ENCODE assay signal across 8 cellular contexts in the genomic region with DNA sequence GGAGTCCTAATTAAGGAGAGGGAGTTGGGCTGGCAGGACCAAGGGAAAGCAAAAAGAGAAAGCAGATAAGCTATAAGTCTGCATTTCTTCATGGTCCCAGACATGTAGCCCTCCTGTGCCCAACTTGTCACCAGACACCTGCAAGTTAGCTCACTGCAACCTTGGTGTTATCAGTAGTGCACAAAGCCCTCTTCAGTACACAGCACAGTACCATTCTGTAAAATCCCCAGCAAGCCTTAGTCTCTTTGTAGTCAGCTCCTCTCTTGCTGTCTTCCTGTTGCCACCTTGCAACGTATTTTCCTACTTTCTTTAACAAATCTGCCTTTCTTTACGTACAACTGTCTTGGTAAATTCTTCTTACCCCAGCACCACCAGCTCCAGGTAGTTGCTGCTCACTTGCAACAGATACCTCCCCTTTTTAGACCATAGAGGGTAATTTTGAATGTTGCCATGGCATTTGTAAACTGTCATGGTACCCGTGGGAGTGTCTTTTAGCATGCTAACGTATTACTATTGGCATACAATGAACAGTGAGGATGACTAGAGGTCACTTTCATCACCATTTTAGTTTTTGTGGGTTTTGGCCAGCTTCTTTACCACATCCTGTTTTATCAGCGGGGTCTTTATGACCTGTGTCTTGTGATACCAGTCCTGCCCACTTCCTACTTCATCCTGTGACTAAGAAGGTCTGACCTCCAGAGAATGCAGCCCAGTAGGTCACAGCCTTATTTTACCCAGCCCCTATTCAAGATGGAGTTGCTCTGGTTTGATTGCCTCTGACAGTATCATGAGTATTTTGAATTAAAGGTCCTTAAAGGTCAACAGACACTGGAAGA. TPM values are rescaled to one million over a fixed set of nuclear protein-coding genes. Genes with fewer than 3 reads are reported as not detected.
A peak's percentile ranks its signal among the peaks of the same experiment; 100 is the strongest.
DNase-seq lines count a peak whose midpoint lies in the region; ATAC-seq, FAIRE-seq and TF ChIP-seq lines count a peak whose summit lies in the region.

No MANE protein-coding gene starts in this region.

- intact Hi-C loops in CD8-positive, alpha-beta T cell (cut with DNase I, micrococcal nuclease), result no loop called here
- intact Hi-C loops in prostate gland (cut with DNase I), result no loop called here

- WGBS in prostate gland, result 57% methylated on average over 5 of the region's 5 CpGs

- TF ChIP-seq CTCF in CD8-positive, alpha-beta T cell (IDR thresholded peaks at IDR 0.05), result no peak
- TF ChIP-seq CTCF in brain (conservative IDR thresholded peaks at IDR 0.05) (no peak), prostate gland (IDR thresholded peaks at IDR 0.05) (no peak), chondrocyte (IDR thresholded peaks at IDR 0.05) (no peak), D721Med (IDR thresholded peaks at IDR 0.05; ENCODE audit: insufficient read depth, missing control alignments) (no peak)

- no peaks in the 10 kb centered on the region for H3K4me1 ChIP-seq in CD8-positive, alpha-beta T cell (ENCODE audit: insufficient read depth, low read length)
- no peaks in the 10 kb centered on the region for H3K4me1 ChIP-seq in prostate gland (replicated peaks)

- no peaks in the 10 kb centered on the region for H3K36me3 ChIP-seq in CD8-positive, alpha-beta T cell (ENCODE audit: insufficient read depth, low read length)
- H3K36me3 ChIP-seq in prostate gland, result no peaks in the 10 kb centered on the region

- no peak for ATAC-seq in CD8-positive, alpha-beta T cell
- peak; percentile 78 for ATAC-seq in GM21360 (IDR thresholded peaks at IDR 0.05; ENCODE audit: unreplicated experiment)
- peak; percentile 75 for ATAC-seq in HG03521 (IDR thresholded peaks at IDR 0.05; ENCODE audit: unreplicated experiment)

- no peaks in the 10 kb centered on the region for H3K27me3 ChIP-seq in CD8-positive, alpha-beta T cell (ENCODE audit: insufficient read depth, low read length)
- no peaks in the 10 kb centered on the region for H3K27me3 ChIP-seq in prostate gland (replicated peaks; ENCODE audit: insufficient read depth)

- no peak for DNase-seq in CD8-positive, alpha-beta T cell
- DNase-seq in prostate gland (ENCODE audit: low spot score), result no peak
- DNase-seq in chondrocyte (ENCODE audit: low spot score), result no peak
- DNase-seq in NCI-H2081 treated with DMSO at 0.1 percent for 48 hours (lab: John Stamatoyannopoulos, UW), result no peak
- DNase-seq in D721Med (ENCODE audit: insufficient read length, low spot score), result no peak

- FAIRE-seq in D721Med (lab: Jason Lieb, UNC), result no peak

- no peak overlapping the region for H3K27ac Mint-ChIP-seq in CD8-positive, alpha-beta T cell
- H3K27ac Mint-ChIP-seq in brain (peak overlapping the region; percentile 37 to 90 (median 65)), chondrocyte (ENCODE audit: unreplicated experiment) (no peak overlapping the region)

- H3K4me3 Mint-ChIP-seq in CD8-positive, alpha-beta T cell, result peak overlapping the region; percentile 8
- H3K4me3 Mint-ChIP-seq in brain, result no peak overlapping the region
- H3K4me3 Mint-ChIP-seq in chondrocyte (ENCODE audit: unreplicated experiment), result no peak overlapping the region

- no peak overlapping the region for H3K27ac ChIP-seq in CD8-positive, alpha-beta T cell (ENCODE audit: low read depth, low read length)
- no peak overlapping the region for H3K27ac ChIP-seq in prostate gland

- no peaks in the 10 kb centered on the region for H3K27me3 Mint-ChIP-seq in CD8-positive, alpha-beta T cell (ENCODE audit: low read depth)
- H3K27me3 Mint-ChIP-seq in brain, result no peaks in the 10 kb centered on the region
- H3K27me3 Mint-ChIP-seq in chondrocyte (ENCODE audit: low read depth), result no peaks in the 10 kb centered on the region

- H3K4me3 ChIP-seq in CD8-positive, alpha-beta T cell (ENCODE audit: low read depth, low read length), result no peak overlapping the region
- H3K4me3 ChIP-seq in prostate gland, result no peak overlapping the region

- H3K9me3 ChIP-seq in CD8-positive, alpha-beta T cell (ENCODE audit: low read length), result no peaks in the 10 kb centered on the region
- no peaks in the 10 kb centered on the region for H3K9me3 ChIP-seq in prostate gland

- CTCF ChIA-PET in CD8-positive, alpha-beta T cell (lab: Charles Lee), result no interaction called here

- POLR2A ChIA-PET in CD8-positive, alpha-beta T cell (lab: Charles Lee), result no interaction called here

- H3K9me3 Mint-ChIP-seq in CD8-positive, alpha-beta T cell, result peaks cover 6% of the 10 kb centered on the region
- peaks cover 8 to 14% (median 10%) of the 10 kb centered on the region in 5 experiments for H3K9me3 Mint-ChIP-seq in brain
- H3K9me3 Mint-ChIP-seq in chondrocyte (ENCODE audit: low read depth), result peaks cover 7% of the 10 kb centered on the region

- peaks cover 8% of the 10 kb centered on the region for H3K4me1 Mint-ChIP-seq in CD8-positive, alpha-beta T cell (ENCODE audit: low read depth)
- H3K4me1 Mint-ChIP-seq in brain (peaks cover 32% of the 10 kb centered on the region), chondrocyte (ENCODE audit: low read depth) (peaks cover 5% of the 10 kb centered on the region)

- no peaks in the 10 kb centered on the region for H3K36me3 Mint-ChIP-seq in CD8-positive, alpha-beta T cell
- peaks cover 7% of the 10 kb centered on the region for H3K36me3 Mint-ChIP-seq in brain
- peaks cover 2% of the 10 kb centered on the region for H3K36me3 Mint-ChIP-seq in chondrocyte (ENCODE audit: low read depth)

- no peak for TF ChIP-seq POLR2A in prostate gland (IDR thresholded peaks at IDR 0.05)

RNA-seq across cellular contexts. Expression of a gene that starts 28.3 kb away (rescaled TPM):
- 10 to 100 TPM; 10.9 to 14.1 TPM for total RNA-seq in CD8-positive, alpha-beta T cell
- 28.9 TPM for polyA plus RNA-seq in brain (ENCODE audit: insufficient read depth, low read depth, low replicate concordance)
- total RNA-seq in prostate gland, result 100 to 1,000 TPM in 1 of 2 donors, 10 to 100 TPM in 1; 27.3 to 122 TPM
- total RNA-seq in chondrocyte, result 59.1 to 72.5 TPM (median 68.4 TPM) in 3 replicates

Comparison
In these comparisons a context has a peak if more than half of its experiments do, and no peak if none do; other contexts are left out.
1. H3K27ac Mint-ChIP-seq: peak in brain (5 of 5); none in CD8-positive, alpha-beta T cell (single experiment) and chondrocyte (single experiment).